18 cellular contexts compared by ENCODE assay signal in the genomic region with DNA sequence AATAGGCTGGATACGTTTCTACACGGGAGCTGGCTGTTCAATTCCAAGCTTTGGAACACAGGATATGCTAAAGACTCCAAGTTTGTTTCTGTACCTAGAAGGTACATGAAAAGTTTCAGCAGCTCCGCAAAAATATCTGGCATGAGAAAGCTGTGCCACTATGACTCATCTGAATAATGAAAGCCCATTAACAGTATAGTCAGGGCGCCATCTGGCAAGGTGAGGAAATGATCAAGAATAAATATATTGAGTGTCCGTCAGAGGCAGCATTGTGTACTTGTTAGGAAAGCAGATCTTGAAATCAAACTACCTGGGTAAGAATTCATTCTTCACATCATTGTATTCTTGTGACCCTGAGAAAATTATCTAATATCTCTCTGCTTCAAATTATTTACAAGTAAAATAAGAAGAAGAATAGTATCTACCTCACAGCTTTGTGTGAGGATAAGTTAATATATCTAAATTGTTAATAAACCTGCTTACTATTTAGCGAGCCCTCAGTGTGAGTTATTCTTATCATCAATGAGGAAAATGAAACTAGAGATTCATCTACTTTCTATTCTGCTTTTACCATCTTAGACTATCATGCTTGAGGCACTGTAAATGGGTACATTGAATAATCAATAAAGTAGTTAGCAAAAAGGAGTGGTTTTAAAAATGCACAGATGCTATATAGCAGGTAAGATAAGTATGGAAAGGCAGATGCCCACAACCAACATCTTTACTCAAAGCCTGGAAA. TPM values are rescaled to one million over a fixed set of nuclear protein-coding genes. Genes with fewer than 3 reads are reported as not detected.
DNase-seq lines count a peak whose midpoint lies in the region; ATAC-seq lines count a peak whose summit lies in the region.
"Had no signal": no experiment of that assay in that cellular context is flagged by ENCODE, and none has a peak within 500 bp of the region (broad histone marks: within the 10 kb centered on the region; RNA-seq: fewer than 3 reads in every experiment).

No MANE protein-coding gene starts in this region.

- ATAC-seq in GM18867 (IDR thresholded peaks at IDR 0.05; ENCODE audit: unreplicated experiment) (peak; percentile 80), HG03039 (IDR thresholded peaks at IDR 0.05; ENCODE audit: unreplicated experiment) (no peak)
- ATAC-seq: natural killer cell had no signal

- DNase-seq in Caki2 (ENCODE audit: low read depth) (peak; percentile 26), NCI-H2171 treated with DMSO at 0.1 percent for 48 hours (lab: John Stamatoyannopoulos, UW) (peak; percentile 85), RKO (ENCODE audit: low spot score) (peak; percentile 41), ureter (ENCODE audit: low spot score) (no peak), NCI-H1417 treated with DMSO at 0.1 percent for 48 hours (lab: John Stamatoyannopoulos, UW) (no peak)
- DNase-seq in activated CD8-positive, alpha-beta memory T cell treated with anti-CD3 and anti-CD28 coated beads, Interleukin-2, amount 50 U/mL, for 4 hours = no peak
- DNase-seq: activated CD4-positive, alpha-beta T cell treated with anti-CD3 and anti-CD28 coated beads, Interleukin-2, amount 50 U/mL, for 48 hours; activated naive CD8-positive, alpha-beta T cell treated with anti-CD3 and anti-CD28 coated beads, Interleukin-2, amount 10 ng/mL, durations not matched to agents 7 days and 5 days; AML-193; H9; natural killer cell had no signal

- in situ Hi-C loops in Caki2 (cut with HindIII; ENCODE audit: low pct_unique_long_range_greater_than_20kb, low sequenced_read_pairs) = no loop called here

RNA-seq across cellular contexts. Expression of a gene that starts 53.5 kb away (rescaled TPM):
- not detected in 2 replicates for total RNA-seq in Caki2 (2014; rRNA removed; shearing (Covaris generic); ENCODE audit: low replicate concordance)
- total RNA-seq in ureter = 0.49 TPM
- total RNA-seq: activated naive CD8-positive, alpha-beta T cell treated with anti-CD3 and anti-CD28 coated beads, Interleukin-2, amount 10 ng/mL, durations not matched to agents 7 days and 5 days; bronchial epithelial cell; H9; lung microvascular endothelial cell; natural killer cell; OCI-LY7; posterior vena cava; smooth muscle cell had no signal

Comparison
In these comparisons a context has a peak if more than half of its experiments do, and no peak if none do; other contexts are left out.
1. DNase-seq: peak in Caki2 (single experiment), NCI-H2171 treated with DMSO at 0.1 percent for 48 hours (single experiment) and RKO (single experiment); none in ureter (single experiment), activated CD8-positive, alpha-beta memory T cell treated with anti-CD3 and anti-CD28 coated beads, Interleukin-2, amount 50 U/mL, for 4 hours (single experiment) and NCI-H1417 treated with DMSO at 0.1 percent for 48 hours (single experiment).